In genomic region chr2:161208527-161209139, GRCh38 we compare ENCODE assay signal across 9 cellular contexts. TPM values are rescaled to one million over a fixed set of nuclear protein-coding genes. Genes with fewer than 3 reads are reported as not detected.
DNase-seq lines count a peak whose midpoint lies in the region; ATAC-seq, FAIRE-seq and TF ChIP-seq lines count a peak whose summit lies in the region.
"Had no signal": no experiment of that assay in that cellular context is flagged by ENCODE, and none has a peak within 500 bp of the region (broad histone marks: within the 10 kb centered on the region; RNA-seq: fewer than 3 reads in every experiment).

No MANE protein-coding gene starts in this region.

- no peaks in the 10 kb centered on the region for H3K9me2 ChIP-seq in PC-3 (replicated peaks; ENCODE audit: low read length)

- H2AFZ ChIP-seq in PC-3 (ENCODE audit: low read length): no peak overlapping the region

- no peak for TF ChIP-seq CTCF in PC-3 (conservative IDR thresholded peaks at IDR 0.05; ENCODE audit: low read depth, low read length)
- no peak for TF ChIP-seq CTCF in fibroblast of mammary gland (conservative IDR thresholded peaks at IDR 0.05; ENCODE audit: control insufficient read depth, insufficient read depth, low read depth, low read length)
- TF ChIP-seq CTCF in osteocyte (IDR thresholded peaks at IDR 0.05): no peak
- TF ChIP-seq CTCF in type B pancreatic cell (conservative IDR thresholded peaks at IDR 0.05): no peak

- H3K9me3 Mint-ChIP-seq in activated T-cell treated with anti-CD3 and anti-CD28 coated beads, Interleukin-2, amount 50 U/mL, for 72 hours: no peaks in the 10 kb centered on the region
- H3K9me3 Mint-ChIP-seq in activated T-cell treated with anti-CD3 and anti-CD28 coated beads, Interleukin-2, amount 50 U/mL, for 24 hours: no peaks in the 10 kb centered on the region
- no peaks in the 10 kb centered on the region for H3K9me3 Mint-ChIP-seq in osteocyte (ENCODE audit: unreplicated experiment)
- no peaks in the 10 kb centered on the region for H3K9me3 Mint-ChIP-seq in type B pancreatic cell
- H3K9me3 Mint-ChIP-seq: activated CD4-positive, alpha-beta memory T cell treated with anti-CD3 and anti-CD28 coated beads for 36 hours had no signal

- POLR2A ChIA-PET in PC-3 (lab: Charles Lee; ENCODE audit: unreplicated experiment): interaction anchor here (0.6 kb wide), 1 partner anchor 81 kb away, joined by 4 read pairs; no protein-coding TSS in a partner anchor

- H3K36me3 ChIP-seq in PC-3 (ENCODE audit: low read depth, low read length): peaks cover 16% of the 10 kb centered on the region

- H3K27ac ChIP-seq in PC-3 (ENCODE audit: low read length): no peak overlapping the region

- no peak overlapping the region for H3K9ac ChIP-seq in PC-3 (ENCODE audit: low read length)

- H3K4me1 Mint-ChIP-seq in activated T-cell treated with anti-CD3 and anti-CD28 coated beads, Interleukin-2, amount 50 U/mL, for 72 hours (ENCODE audit: low read depth): no peaks in the 10 kb centered on the region
- H3K4me1 Mint-ChIP-seq in activated T-cell treated with anti-CD3 and anti-CD28 coated beads, Interleukin-2, amount 50 U/mL, for 24 hours (ENCODE audit: low read depth): peaks cover 11% of the 10 kb centered on the region
- H3K4me1 Mint-ChIP-seq in osteocyte (ENCODE audit: unreplicated experiment) (peaks cover 47% of the 10 kb centered on the region), type B pancreatic cell (ENCODE audit: unreplicated experiment) (no peaks in the 10 kb centered on the region)

- CTCF ChIA-PET in PC-3 (lab: Charles Lee): no interaction called here

- no peak for FAIRE-seq in urothelium cell line (lab: Jason Lieb, UNC)

- 0 out of 2 replicates have a peak overlapping the region, but pooled peaks have one; percentile 19 for H3K4me2 ChIP-seq in PC-3 (ENCODE audit: low read length)

- no peaks in the 10 kb centered on the region for H4K20me1 ChIP-seq in PC-3 (ENCODE audit: low read length)

- intact Hi-C loops in PC-3 (cut with micrococcal nuclease): loop anchor here (5.0 kb wide), 1 partner anchor 46 kb away; the partner anchor contains the start of gene TANK

- H3K36me3 Mint-ChIP-seq in activated T-cell treated with anti-CD3 and anti-CD28 coated beads, Interleukin-2, amount 50 U/mL, for 72 hours (ENCODE audit: insufficient read depth in 2 of 2): peaks cover 4 to 23% of the 10 kb centered on the region in 2 donors
- peaks cover 84% of the 10 kb centered on the region for H3K36me3 Mint-ChIP-seq in activated T-cell treated with anti-CD3 and anti-CD28 coated beads, Interleukin-2, amount 50 U/mL, for 24 hours (ENCODE audit: low read depth)
- H3K36me3 Mint-ChIP-seq in osteocyte (ENCODE audit: unreplicated experiment) (peaks cover 47% of the 10 kb centered on the region), type B pancreatic cell (peaks cover 4% of the 10 kb centered on the region)

- H3F3A ChIP-seq in PC-3 (ENCODE audit: low read length, unreplicated experiment): no peaks in the 10 kb centered on the region

- no peaks in the 10 kb centered on the region for H3K79me2 ChIP-seq in PC-3 (ENCODE audit: low read length)

- no peaks in the 10 kb centered on the region for H3K9me3 ChIP-seq in PC-3 (ENCODE audit: low read length)

- peaks cover 12% of the 10 kb centered on the region for H3K4me1 ChIP-seq in PC-3 (ENCODE audit: insufficient read depth, low read length)

- DNase-seq in activated T-cell treated with anti-CD3 and anti-CD28 coated beads, Interleukin-2, amount 50 U/mL, for 72 hours: no peak
- DNase-seq in activated T-cell treated with anti-CD3 and anti-CD28 coated beads, Interleukin-2, amount 50 U/mL, for 24 hours: no peak
- DNase-seq in PC-3 (peak; percentile 87), fibroblast of mammary gland (ENCODE audit: low read depth) (peak; percentile 91), urothelium cell line (ENCODE audit: low spot score) (peak; percentile 31), osteocyte (ENCODE audit: extremely low spot score, unreplicated experiment) (no peak), type B pancreatic cell (ENCODE audit: extremely low spot score, unreplicated experiment) (no peak)
- DNase-seq: activated CD4-positive, alpha-beta memory T cell treated with anti-CD3 and anti-CD28 coated beads for 36 hours had no signal

- peak overlapping the region; percentile 19 for H3K27ac Mint-ChIP-seq in activated T-cell treated with anti-CD3 and anti-CD28 coated beads, Interleukin-2, amount 50 U/mL, for 72 hours
- no peak overlapping the region for H3K27ac Mint-ChIP-seq in activated T-cell treated with anti-CD3 and anti-CD28 coated beads, Interleukin-2, amount 50 U/mL, for 24 hours
- H3K27ac Mint-ChIP-seq in osteocyte (ENCODE audit: unreplicated experiment) (no peak overlapping the region), type B pancreatic cell (no peak overlapping the region)
- H3K27ac Mint-ChIP-seq: activated CD4-positive, alpha-beta memory T cell treated with anti-CD3 and anti-CD28 coated beads for 36 hours had no signal

- H3K4me3 ChIP-seq in PC-3 (ENCODE audit: low read length): no peak overlapping the region
- no peak overlapping the region for H3K4me3 ChIP-seq in fibroblast of mammary gland (ENCODE audit: control insufficient read depth, low read depth, low read length)

- no peaks in the 10 kb centered on the region for H3K27me3 ChIP-seq in PC-3 (ENCODE audit: low read length)

- no peak for ATAC-seq in activated T-cell treated with anti-CD3 and anti-CD28 coated beads, Interleukin-2, amount 50 U/mL, for 72 hours (replicated peaks in 1 of 2)
- peak; percentile 99 for ATAC-seq in PC-3
- ATAC-seq in GM19035 (IDR thresholded peaks at IDR 0.05; ENCODE audit: unreplicated experiment): no peak

- H3K4me3 Mint-ChIP-seq in activated T-cell treated with anti-CD3 and anti-CD28 coated beads, Interleukin-2, amount 50 U/mL, for 72 hours: no peak overlapping the region
- no peak overlapping the region for H3K4me3 Mint-ChIP-seq in activated T-cell treated with anti-CD3 and anti-CD28 coated beads, Interleukin-2, amount 50 U/mL, for 24 hours
- H3K4me3 Mint-ChIP-seq in osteocyte (ENCODE audit: unreplicated experiment) (no peak overlapping the region), type B pancreatic cell (no peak overlapping the region)
- H3K4me3 Mint-ChIP-seq: activated CD4-positive, alpha-beta memory T cell treated with anti-CD3 and anti-CD28 coated beads for 36 hours had no signal

- no peaks in the 10 kb centered on the region for H3K27me3 Mint-ChIP-seq in activated T-cell treated with anti-CD3 and anti-CD28 coated beads, Interleukin-2, amount 50 U/mL, for 72 hours (ENCODE audit: low read depth)
- no peaks in the 10 kb centered on the region for H3K27me3 Mint-ChIP-seq in activated T-cell treated with anti-CD3 and anti-CD28 coated beads, Interleukin-2, amount 50 U/mL, for 24 hours
- H3K27me3 Mint-ChIP-seq in osteocyte (ENCODE audit: unreplicated experiment) (no peaks in the 10 kb centered on the region), type B pancreatic cell (no peaks in the 10 kb centered on the region)
- H3K27me3 Mint-ChIP-seq: activated CD4-positive, alpha-beta memory T cell treated with anti-CD3 and anti-CD28 coated beads for 36 hours had no signal

- no TSS peak for BruUV-seq in PC-3 (replicated peaks; lab: Mats Ljungman, UMichigan)

RNA-seq across cellular contexts. Expression of gene TANK, which starts 48.4 kb away (rescaled TPM):
- total RNA-seq in activated T-cell treated with anti-CD3 and anti-CD28 coated beads, Interleukin-2, amount 50 U/mL, for 72 hours: 10 to 100 TPM; 87.3 to 87.8 TPM
- total RNA-seq in PC-3 (2014; rRNA removed) (22.2 and 23.7 TPM in 2 replicates), osteocyte (66.4 and 73.8 TPM in 2 replicates), type B pancreatic cell (ENCODE audit: low replicate concordance) (34.4 and 43.3 TPM in 2 replicates)

Comparison
In these comparisons a context has a peak if more than half of its experiments do, and no peak if none do; other contexts are left out.
1. DNase-seq: peak in PC-3 (single experiment), fibroblast of mammary gland (single experiment) and urothelium cell line (single experiment); none in activated T-cell treated with anti-CD3 and anti-CD28 coated beads, Interleukin-2, amount 50 U/mL, for 72 hours (0 of 2), activated T-cell treated with anti-CD3 and anti-CD28 coated beads, Interleukin-2, amount 50 U/mL, for 24 hours (single experiment), osteocyte (single experiment) and type B pancreatic cell (single experiment).